In the genomic region with DNA sequence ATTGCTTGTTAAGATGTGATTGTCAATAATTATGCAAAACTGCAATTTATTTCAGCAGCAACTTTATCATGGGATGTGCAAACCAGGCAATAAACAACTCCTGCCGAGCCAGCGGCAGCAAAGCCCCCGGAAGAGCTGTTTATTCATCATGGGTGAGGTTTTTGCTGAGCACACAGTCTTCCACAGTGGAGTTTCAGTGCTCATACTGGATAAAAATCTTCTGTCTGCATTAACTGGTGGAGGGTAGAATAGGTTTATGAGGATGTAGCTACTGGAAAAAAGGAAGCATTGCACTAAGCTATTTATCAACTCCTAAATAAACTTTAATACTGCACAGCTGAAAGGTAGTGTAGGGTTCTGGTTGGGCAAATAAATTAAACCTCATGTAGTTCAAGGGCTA, we compare ENCODE assay signal across 2 cellular contexts.
TF ChIP-seq lines count a peak whose summit lies in the region.

No MANE protein-coding gene starts in this region.

TF ChIP-seq in A549, 52 proteins besides CTCF, POLR2A, EP300 and RAD21 (continued from another document):
- TF ChIP-seq, protein P1, sequence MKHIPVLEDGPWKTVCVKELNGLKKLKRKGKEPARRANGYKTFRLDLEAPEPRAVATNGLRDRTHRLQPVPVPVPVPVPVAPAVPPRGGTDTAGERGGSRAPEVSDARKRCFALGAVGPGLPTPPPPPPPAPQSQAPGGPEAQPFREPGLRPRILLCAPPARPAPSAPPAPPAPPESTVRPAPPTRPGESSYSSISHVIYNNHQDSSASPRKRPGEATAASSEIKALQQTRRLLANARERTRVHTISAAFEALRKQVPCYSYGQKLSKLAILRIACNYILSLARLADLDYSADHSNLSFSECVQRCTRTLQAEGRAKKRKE (CRISPR knock-in tag; IDR thresholded peaks at IDR 0.05; ENCODE audit: low read depth) = no peak
- no peak for TF ChIP-seq SREBF2 (IDR thresholded peaks at IDR 0.05)
- TF ChIP-seq ZSCAN20 (CRISPR knock-in tag; IDR thresholded peaks at IDR 0.05) = no peak
- no peak for TF ChIP-seq REST (IDR thresholded peaks at IDR 0.05)
- TF ChIP-seq, protein P2, sequence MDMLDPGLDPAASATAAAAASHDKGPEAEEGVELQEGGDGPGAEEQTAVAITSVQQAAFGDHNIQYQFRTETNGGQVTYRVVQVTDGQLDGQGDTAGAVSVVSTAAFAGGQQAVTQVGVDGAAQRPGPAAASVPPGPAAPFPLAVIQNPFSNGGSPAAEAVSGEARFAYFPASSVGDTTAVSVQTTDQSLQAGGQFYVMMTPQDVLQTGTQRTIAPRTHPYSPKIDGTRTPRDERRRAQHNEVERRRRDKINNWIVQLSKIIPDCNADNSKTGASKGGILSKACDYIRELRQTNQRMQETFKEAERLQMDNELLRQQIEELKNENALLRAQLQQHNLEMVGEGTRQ (IDR thresholded peaks at IDR 0.05) = no peak
- TF ChIP-seq EHMT2 (IDR thresholded peaks at IDR 0.05; ENCODE audit: low read depth) = no peak
- TF ChIP-seq RARB (CRISPR knock-in tag; IDR thresholded peaks at IDR 0.05) = no peak
- TF ChIP-seq MAX (IDR thresholded peaks at IDR 0.05) = no peak
- no peak for TF ChIP-seq JUNB (IDR thresholded peaks at IDR 0.05)
- no peak for TF ChIP-seq PBX3 (IDR thresholded peaks at IDR 0.05)
- TF ChIP-seq, protein P3, sequence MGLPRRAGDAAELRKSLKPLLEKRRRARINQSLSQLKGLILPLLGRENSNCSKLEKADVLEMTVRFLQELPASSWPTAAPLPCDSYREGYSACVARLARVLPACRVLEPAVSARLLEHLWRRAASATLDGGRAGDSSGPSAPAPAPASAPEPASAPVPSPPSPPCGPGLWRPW (IDR thresholded peaks at IDR 0.05) = no peak

TF ChIP-seq in HEK293, 187 proteins besides CTCF, POLR2A, EP300 and RAD21 (continued from another document):
- TF ChIP-seq ZNF335 (tag by site-specific recombination; conservative IDR thresholded peaks at IDR 0.05) = peak; percentile 30; the same call in 1 of the 2 replicates
- no peak for TF ChIP-seq ZNF202 (tag by site-specific recombination; IDR thresholded peaks at IDR 0.05; ENCODE audit: borderline replicate concordance)
- TF ChIP-seq TRIM28 (IDR thresholded peaks at IDR 0.05; ENCODE audit: borderline replicate concordance, low read length) = peak; percentile 66
- TF ChIP-seq ZNF112 (tag by site-specific recombination; IDR thresholded peaks at IDR 0.05) = no peak
- TF ChIP-seq ZNF621 (tag by site-specific recombination; IDR thresholded peaks at IDR 0.05) = no peak
- TF ChIP-seq ZNF10 (tag by site-specific recombination; IDR thresholded peaks at IDR 0.05) = no peak
